ENCODE assay signal across 18 cellular contexts in the genomic region with DNA sequence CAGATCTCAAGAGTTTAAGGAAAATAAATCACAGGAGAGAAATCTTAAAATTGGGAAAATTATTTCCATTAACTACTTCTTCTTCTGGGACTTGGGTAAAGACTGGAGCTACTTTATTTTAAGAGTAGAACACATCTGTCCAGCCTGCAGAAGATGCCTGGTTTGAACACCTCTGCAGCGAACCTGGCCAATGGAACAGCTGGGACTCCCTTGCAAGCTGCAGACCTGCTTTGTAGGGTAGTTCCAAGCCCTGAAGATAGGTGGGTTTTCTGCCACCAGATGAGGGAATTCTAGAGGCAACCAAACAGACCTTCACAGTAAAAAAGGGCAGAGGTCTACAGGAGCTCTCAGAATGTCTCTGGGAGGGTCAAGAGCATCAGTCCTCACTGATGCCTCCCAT.
"Had no signal": no experiment of that assay in that cellular context is flagged by ENCODE, and none has a peak within 500 bp of the region (broad histone marks: within the 10 kb centered on the region; RNA-seq: fewer than 3 reads in every experiment).

No MANE protein-coding gene starts in this region.

- H3K4me3 ChIP-seq: breast epithelium, coronary artery, SJCRH30 had no signal

- H3K27ac Mint-ChIP-seq: activated CD4-positive, alpha-beta memory T cell treated with anti-CD3 and anti-CD28 coated beads for 36 hours had no signal

- H3K27me3 Mint-ChIP-seq: activated CD4-positive, alpha-beta memory T cell treated with anti-CD3 and anti-CD28 coated beads for 36 hours had no signal

- H3K9me3 ChIP-seq: breast epithelium, SJCRH30, SK-N-SH had no signal

- ATAC-seq: Right ventricle myocardium inferior had no signal

- H3K4me3 Mint-ChIP-seq: activated CD4-positive, alpha-beta memory T cell treated with anti-CD3 and anti-CD28 coated beads for 36 hours; activated T-cell treated with anti-CD3 and anti-CD28 coated beads, Interleukin-2, amount 50 U/mL, for 4 hours had no signal

- DNase-seq: activated T-cell treated with anti-CD3 and anti-CD28 coated beads, Interleukin-2, amount 50 U/mL, for 4 hours; aorta; caudate nucleus; NCI-H1092; NCI-H1417; NCI-H1930; NCI-H345; NCI-H510A; NCI-H526 treated with DMSO at 0.1 percent for 48 hours; NCI-H82; RPMI8226; SJCRH30; SK-N-SH; WERI-Rb-1 had no signal

- H3K9me3 Mint-ChIP-seq: activated CD4-positive, alpha-beta memory T cell treated with anti-CD3 and anti-CD28 coated beads for 36 hours; activated T-cell treated with anti-CD3 and anti-CD28 coated beads, Interleukin-2, amount 50 U/mL, for 4 hours had no signal

- H3K27me3 ChIP-seq: breast epithelium, SJCRH30 had no signal

- H3K4me1 ChIP-seq: breast epithelium had no signal

- H3K36me3 ChIP-seq: breast epithelium, SJCRH30, WERI-Rb-1 had no signal

- H3K36me3 Mint-ChIP-seq: activated CD4-positive, alpha-beta memory T cell treated with anti-CD3 and anti-CD28 coated beads for 36 hours had no signal

- H3K27ac ChIP-seq: breast epithelium, coronary artery, SJCRH30, WERI-Rb-1 had no signal
